In the genomic region with DNA sequence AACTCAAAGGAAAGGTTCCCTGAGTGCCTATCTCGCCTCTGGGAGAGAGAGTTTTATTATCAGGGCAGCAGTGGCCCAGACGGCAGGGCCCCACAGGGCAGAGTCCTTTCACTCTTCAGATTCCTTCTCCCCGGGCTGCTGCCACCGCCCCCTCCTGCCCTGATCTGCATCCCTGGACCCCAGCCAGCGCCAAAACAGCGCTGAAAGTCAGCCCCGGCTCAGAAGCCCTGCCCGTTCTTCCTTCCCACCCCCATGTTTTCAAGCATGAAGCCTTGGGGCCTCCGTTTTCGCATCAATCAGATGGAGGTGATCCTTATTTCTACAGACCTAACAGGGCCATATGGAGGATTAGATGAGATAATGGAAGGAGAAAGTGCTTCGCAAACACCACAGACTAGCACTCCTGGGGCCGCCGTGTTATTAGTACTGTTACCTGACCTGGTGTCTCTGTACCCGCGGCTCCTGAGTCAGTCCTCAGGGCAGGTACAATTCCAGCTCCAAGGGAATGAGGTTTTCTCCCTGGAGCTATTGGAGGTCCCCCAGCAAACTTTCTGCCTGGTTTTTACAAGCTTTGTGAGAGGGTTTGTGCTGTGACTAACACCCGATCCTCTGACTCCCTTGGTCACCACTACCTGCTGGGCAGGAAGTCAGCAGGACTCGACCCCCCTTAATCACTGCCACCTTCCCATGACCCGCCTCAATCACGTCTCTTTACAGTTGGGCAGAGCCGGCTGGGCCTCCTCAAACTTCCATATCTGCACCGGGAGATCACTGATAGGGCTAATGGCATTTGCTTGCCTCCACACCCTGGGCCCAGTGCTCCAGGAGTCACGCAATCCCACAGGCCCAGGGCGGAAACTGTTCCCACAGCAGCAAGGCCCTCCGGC, we compare ENCODE assay signal across 13 cellular contexts. TPM values are rescaled to one million over a fixed set of nuclear protein-coding genes. Genes with fewer than 3 reads are reported as not detected.
DNase-seq lines count a peak whose midpoint lies in the region; ATAC-seq and TF ChIP-seq lines count a peak whose summit lies in the region.
"Had no signal": no experiment of that assay in that cellular context is flagged by ENCODE, and none has a peak within 500 bp of the region (broad histone marks: within the 10 kb centered on the region; RNA-seq: fewer than 3 reads in every experiment).

No MANE protein-coding gene starts in this region.

- no peak overlapping the region for H3K27ac ChIP-seq in RWPE1
- H3K27ac ChIP-seq in iPS-20b (ENCODE audit: low read length), result no peak overlapping the region
- no peak overlapping the region for H3K27ac ChIP-seq in sigmoid colon
- H3K27ac ChIP-seq: 22Rv1 had no signal

- peaks cover 0 to 6% of the 10 kb centered on the region in 2 donors for H3K27me3 Mint-ChIP-seq in natural killer cell (ENCODE audit: low read depth in 2 of 2)

- intact Hi-C loops in sigmoid colon (cut with DNase I), result no loop called here
- intact Hi-C loops in natural killer cell (cut with micrococcal nuclease), result no loop called here

- no peak for TF ChIP-seq CTCF in RWPE1 (conservative IDR thresholded peaks at IDR 0.05; ENCODE audit: low read depth)
- no peak for TF ChIP-seq CTCF in sigmoid colon (IDR thresholded peaks at IDR 0.05)
- TF ChIP-seq CTCF in natural killer cell (IDR thresholded peaks at IDR 0.05), result no peak

- ATAC-seq in natural killer cell, result no peak
- ATAC-seq: activated T-cell treated with anti-CD3 and anti-CD28 coated beads, Interleukin-2, amount 50 U/mL, for 4 hours; naive thymus-derived CD4-positive, alpha-beta T cell had no signal

- POLR2A ChIA-PET in RWPE1 (lab: Yijun Ruan, JAX; ENCODE audit: low non-redundant PET), result no interaction called here

- no peaks in the 10 kb centered on the region for H3K4me1 Mint-ChIP-seq in natural killer cell
- H3K4me1 Mint-ChIP-seq: naive thymus-derived CD4-positive, alpha-beta T cell had no signal

- H3K27me3 ChIP-seq in iPS-20b (ENCODE audit: insufficient read depth, low read length) (peaks cover 29% of the 10 kb centered on the region), sigmoid colon (peaks cover 0 to 27% (median 0%) of the 10 kb centered on the region in 3 donors)

- no peak overlapping the region for H3K4me3 Mint-ChIP-seq in natural killer cell
- H3K4me3 Mint-ChIP-seq: activated T-cell treated with anti-CD3 and anti-CD28 coated beads, Interleukin-2, amount 50 U/mL, for 4 hours; naive thymus-derived CD4-positive, alpha-beta T cell; stimulated activated naive CD8-positive, alpha-beta T cell treated with anti-CD3 and anti-CD28 coated beads, Interleukin-15, Interleukin-2, amounts not matched to agents 100 ng/mL and 50 ng/mL, for 24 hours had no signal

- H3K4me1 ChIP-seq in iPS-20b (ENCODE audit: insufficient read depth, low read length) (peaks cover 11% of the 10 kb centered on the region; the same call in 1 of the 2 replicates), sigmoid colon (peaks cover 0 to 6% (median 0%) of the 10 kb centered on the region in 4 donors)

- H3K36me3 ChIP-seq in iPS-20b (ENCODE audit: insufficient read depth, low read depth, low read length) (no peaks in the 10 kb centered on the region), sigmoid colon (no peaks in the 10 kb centered on the region)

- H3K36me3 Mint-ChIP-seq in natural killer cell, result no peaks in the 10 kb centered on the region
- H3K36me3 Mint-ChIP-seq: naive thymus-derived CD4-positive, alpha-beta T cell had no signal

- 0 out of 2 replicates have a peak overlapping the region, but pooled peaks have one; percentile 46 for H3K9ac ChIP-seq in iPS-20b (ENCODE audit: low read depth, low read length)

- CTCF ChIA-PET in RWPE1 (lab: Yijun Ruan, JAX), result no interaction called here

- WGBS in sigmoid colon, 2 donors, result 13 to 58% methylated on average over 24 of the region's 24 CpGs

- no peak overlapping the region for H3K27ac Mint-ChIP-seq in natural killer cell
- H3K27ac Mint-ChIP-seq: naive thymus-derived CD4-positive, alpha-beta T cell; stimulated activated naive CD8-positive, alpha-beta T cell treated with anti-CD3 and anti-CD28 coated beads, Interleukin-15, Interleukin-2, amounts not matched to agents 100 ng/mL and 50 ng/mL, for 24 hours had no signal

- TF ChIP-seq EP300 in sigmoid colon (IDR thresholded peaks at IDR 0.05), result no peak

- no peaks in the 10 kb centered on the region for H3K9me3 Mint-ChIP-seq in natural killer cell
- H3K9me3 Mint-ChIP-seq: activated T-cell treated with anti-CD3 and anti-CD28 coated beads, Interleukin-2, amount 50 U/mL, for 4 hours; stimulated activated naive CD8-positive, alpha-beta T cell treated with anti-CD3 and anti-CD28 coated beads, Interleukin-15, Interleukin-2, amounts not matched to agents 100 ng/mL and 50 ng/mL, for 24 hours had no signal

- H3K4me3 ChIP-seq in iPS-20b (ENCODE audit: low read length) (peak overlapping the region; percentile 46; the same call in 1 of the 2 replicates), sigmoid colon (no peak overlapping the region)

- peak in 1 of 2 donors; percentile 16 for TF ChIP-seq POLR2A in sigmoid colon (IDR thresholded peaks at IDR 0.05)

- no peaks in the 10 kb centered on the region for H3K9me3 ChIP-seq in iPS-20b (ENCODE audit: insufficient read depth, low read depth, low read length)
- H3K9me3 ChIP-seq in sigmoid colon, result no peaks in the 10 kb centered on the region

- peak; percentile 38 for DNase-seq in DMS 273 (lab: John Stamatoyannopoulos, UW; ENCODE audit: unreplicated experiment)
- no peak for DNase-seq in DMS 273 treated with DMSO at 0.1 percent for 48 hours (lab: John Stamatoyannopoulos, UW)
- peak; percentile 44 for DNase-seq in RWPE1 (ENCODE audit: low spot score)
- peak; percentile 48 for DNase-seq in sigmoid colon
- no peak for DNase-seq in effector CD4-positive, alpha-beta T cell
- DNase-seq in natural killer cell, result no peak
- DNase-seq in NK-92 (lab: John Stamatoyannopoulos, UW; ENCODE audit: unreplicated experiment), result no peak
- DNase-seq: activated T-cell treated with anti-CD3 and anti-CD28 coated beads, Interleukin-2, amount 50 U/mL, for 4 hours; naive thymus-derived CD4-positive, alpha-beta T cell; NCI-H1417 had no signal

RNA-seq across cellular contexts. Expression of a gene that starts 39.5 kb away (rescaled TPM):
- total RNA-seq in sigmoid colon (10 to 100 TPM; 16.1 to 23.0 (median 20.4) TPM), natural killer cell (10 to 100 TPM in 1 of 3 donors, 1 to 10 TPM in 2; 4.1 to 11.4 (median 5.7) TPM)
- 10 to 100 TPM in 1 of 3 donors, 1 to 10 TPM in 2; 4.2 to 16.0 (median 5.3) TPM for polyA plus RNA-seq in sigmoid colon

Comparison
In these comparisons a context has a peak if more than half of its experiments do, and no peak if none do; other contexts are left out.
1. DNase-seq: peak in DMS 273 (single experiment), RWPE1 (single experiment) and sigmoid colon (single experiment); none in DMS 273 treated with DMSO at 0.1 percent for 48 hours (single experiment), effector CD4-positive, alpha-beta T cell (single experiment), natural killer cell (single experiment) and NK-92 (single experiment).